Comparison of ENCODE assay signal across 30 cellular contexts in genomic region chr4:166635367-166635766, GRCh38.
"Had no signal": no experiment of that assay in that cellular context is flagged by ENCODE, and none has a peak within 500 bp of the region (broad histone marks: within the 10 kb centered on the region; RNA-seq: fewer than 3 reads in every experiment).

No MANE protein-coding gene starts in this region.

- H3K4me1 Mint-ChIP-seq: natural killer cell; nephron; neural progenitor cell; stimulated activated memory B cell treated with anti-CD40 and anti-IgM and Interleukin-4, amounts not matched to agents 10 μg/mL and 1 μg/mL and 100 μg/mL, for 72 hours had no signal

- H3K4me1 ChIP-seq: parathyroid adenoma, psoas muscle, right lobe of liver, sigmoid colon, spleen, stomach, thyroid gland, tibial nerve, upper lobe of left lung, vagina had no signal

- H3K36me3 ChIP-seq: neural progenitor cell, ovary, right lobe of liver, sigmoid colon, spleen, stomach, thoracic aorta, thyroid gland, tibial nerve, upper lobe of left lung, vagina had no signal

- H3K27ac Mint-ChIP-seq: natural killer cell; nephron; neural progenitor cell; progenitor cell of endocrine pancreas; stimulated activated memory B cell treated with anti-CD40 and anti-IgM and Interleukin-4, amounts not matched to agents 10 μg/mL and 1 μg/mL and 100 μg/mL, for 72 hours; stimulated activated naive CD8-positive, alpha-beta T cell treated with anti-CD3 and anti-CD28 coated beads, Interleukin-15, Interleukin-2, amounts not matched to agents 100 ng/mL and 50 ng/mL, for 24 hours had no signal

- H3K4me3 Mint-ChIP-seq: natural killer cell; nephron; neural progenitor cell; stimulated activated memory B cell treated with anti-CD40 and anti-IgM and Interleukin-4, amounts not matched to agents 10 μg/mL and 1 μg/mL and 100 μg/mL, for 72 hours; stimulated activated naive CD8-positive, alpha-beta T cell treated with anti-CD3 and anti-CD28 coated beads, Interleukin-15, Interleukin-2, amounts not matched to agents 100 ng/mL and 50 ng/mL, for 24 hours had no signal

- H3K27ac ChIP-seq: neural progenitor cell, ovary, parathyroid adenoma, psoas muscle, right lobe of liver, sigmoid colon, spleen, stomach, thoracic aorta, thyroid gland, tibial nerve, upper lobe of left lung, vagina had no signal

- ATAC-seq: natural killer cell; psoas muscle; right cardiac atrium; right lobe of liver; stimulated activated memory B cell treated with anti-CD40 and anti-IgM and Interleukin-4, amounts not matched to agents 10 μg/mL and 1 μg/mL and 100 μg/mL, for 72 hours had no signal

- H3K9me3 ChIP-seq: ovary, psoas muscle, right lobe of liver, sigmoid colon, stomach, thoracic aorta, thyroid gland, vagina had no signal

- DNase-seq: natural killer cell; occipital lobe; ovary; posterior cingulate gyrus; psoas muscle; right cardiac atrium; right lobe of liver; sigmoid colon; spleen; stimulated activated CD4-positive, alpha-beta T cell treated with anti-CD3 and anti-CD28 coated beads, Interleukin-12 subunit alpha, Interleukin-12 subunit beta, amount 100 ng/mL, for 4 hours; stimulated activated CD4-positive, alpha-beta T cell treated with anti-CD3 and anti-CD28 coated beads, Interleukin-1b, Interleukin-23, amount 100 ng/mL, for 48 hours; stimulated activated CD4-positive, alpha-beta T cell treated with anti-CD3 and anti-CD28 coated beads, Interleukin-4, amount 100 ng/mL, for 1 hour; stimulated activated CD4-positive, alpha-beta T cell treated with anti-CD3 and anti-CD28 coated beads, Interleukin-4, amount 100 ng/mL, for 4 hours; stimulated activated CD8-positive, alpha-beta memory T cell treated with anti-CD3 and anti-CD28 coated beads, Interleukin-4, amount 100 ng/mL, for 48 hours; stimulated activated naive CD4-positive, alpha-beta T cell; stomach; thyroid gland; trophoblast cell; upper lobe of left lung had no signal

- H3K9me3 Mint-ChIP-seq: neural progenitor cell had no signal

- FAIRE-seq: urothelium cell line had no signal

- H3K36me3 Mint-ChIP-seq: neural progenitor cell; stimulated activated memory B cell treated with anti-CD40 and anti-IgM and Interleukin-4, amounts not matched to agents 10 μg/mL and 1 μg/mL and 100 μg/mL, for 72 hours had no signal

- H3K27me3 ChIP-seq: neural progenitor cell, ovary, right lobe of liver, sigmoid colon, spleen, stomach, thyroid gland, tibial nerve, upper lobe of left lung, vagina had no signal

- H3K9ac ChIP-seq: neural progenitor cell, parathyroid adenoma had no signal

- H3K27me3 Mint-ChIP-seq: progenitor cell of endocrine pancreas; stimulated activated memory B cell treated with anti-CD40 and anti-IgM and Interleukin-4, amounts not matched to agents 10 μg/mL and 1 μg/mL and 100 μg/mL, for 72 hours; stimulated activated naive CD8-positive, alpha-beta T cell treated with anti-CD3 and anti-CD28 coated beads, Interleukin-15, Interleukin-2, amounts not matched to agents 100 ng/mL and 50 ng/mL, for 24 hours had no signal

- H3K4me3 ChIP-seq: neural progenitor cell, ovary, psoas muscle, right lobe of liver, sigmoid colon, smooth muscle cell, spleen, stomach, thoracic aorta, thyroid gland, tibial nerve, upper lobe of left lung, vagina had no signal
